13 cellular contexts compared by ENCODE assay signal in genomic region chr13:27789495-27790303, GRCh38. TPM values are rescaled to one million over a fixed set of nuclear protein-coding genes. Genes with fewer than 3 reads are reported as not detected.
DNase-seq lines count a peak whose midpoint lies in the region; ATAC-seq, FAIRE-seq and TF ChIP-seq lines count a peak whose summit lies in the region.
"Had no signal": no experiment of that assay in that cellular context is flagged by ENCODE, and none has a peak within 500 bp of the region (broad histone marks: within the 10 kb centered on the region; RNA-seq: fewer than 3 reads in every experiment).

No MANE protein-coding gene starts in this region.

- no peak for TF ChIP-seq CTCF in A549 (IDR thresholded peaks at IDR 0.05)
- no peak for TF ChIP-seq CTCF in GM12864 (IDR thresholded peaks at IDR 0.05; ENCODE audit: low read depth, low read length, missing control alignments)

- H3K9me3 Mint-ChIP-seq in activated T-helper 17 cell treated with anti-CD3 and anti-CD28 coated beads, Interleukin-2, amount 50 U/mL, for 72 hours: no peaks in the 10 kb centered on the region

- peak overlapping the region; percentile 87 for H3K4me3 Mint-ChIP-seq in activated T-helper 17 cell treated with anti-CD3 and anti-CD28 coated beads, Interleukin-2, amount 50 U/mL, for 72 hours

- CTCF ChIA-PET in A549 (lab: Yijun Ruan, JAX): interaction anchor here (1.8 kb wide), 1 partner anchor 19 kb away, joined by 7 read pairs; no protein-coding TSS in a partner anchor

- no peak for TF ChIP-seq POLR2A in A549 (IDR thresholded peaks at IDR 0.05; ENCODE audit: low read length)

- DNase-seq in A549 (ENCODE audit: low read depth in 1 of 2, low spot score in 1 of 2) (no peak), GM12864 (ENCODE audit: low read depth) (no peak), left lobe of liver (ENCODE audit: low spot score) (no peak), NCI-H2029 treated with DMSO at 0.1 percent for 48 hours (lab: John Stamatoyannopoulos, UW) (no peak), NCI-H1092 (lab: John Stamatoyannopoulos, UW) (no peak)
- no peak for DNase-seq in activated CD4-positive, CD25-positive, alpha-beta regulatory T cell treated with anti-CD3 and anti-CD28 coated beads, Interleukin-2, amount 50 U/mL, for 72 hours
- DNase-seq: foreskin melanocyte; stimulated activated CD4-positive, alpha-beta T cell treated with anti-CD3 and anti-CD28 coated beads, Interleukin-4, amount 100 ng/mL, for 24 hours had no signal

- no peaks in the 10 kb centered on the region for H3K36me3 Mint-ChIP-seq in activated T-helper 17 cell treated with anti-CD3 and anti-CD28 coated beads, Interleukin-2, amount 50 U/mL, for 72 hours (ENCODE audit: low read depth)

- no peak for TF ChIP-seq RAD21 in A549 (conservative IDR thresholded peaks at IDR 0.05 in 1 of 2, IDR thresholded peaks at IDR 0.05 in 1 of 2)

- WGBS in A549 (ENCODE audit: missing lambda C conversion rate): 28% methylated on average over 15 of the region's 55 CpGs

- ATAC-seq in A549 (no peak), left lobe of liver (peak; percentile 22), HG02981 (IDR thresholded peaks at IDR 0.05; ENCODE audit: unreplicated experiment) (no peak)
- ATAC-seq in activated T-helper 17 cell treated with anti-CD3 and anti-CD28 coated beads, Interleukin-2, amount 50 U/mL, for 72 hours (replicated peaks): no peak
- ATAC-seq: K562 had no signal

- TF ChIP-seq EP300 in A549 (IDR thresholded peaks at IDR 0.05): no peak

- H3K4me1 Mint-ChIP-seq in activated T-helper 17 cell treated with anti-CD3 and anti-CD28 coated beads, Interleukin-2, amount 50 U/mL, for 72 hours: peaks cover 29% of the 10 kb centered on the region

- H3K27ac ChIP-seq in A549: no peak overlapping the region

- peak overlapping the region; percentile 30; the same call in 1 of the 3 replicates for H3K4me2 ChIP-seq in A549

- H3K4me3 ChIP-seq in A549 (no peak overlapping the region), GM12864 (ENCODE audit: low read depth, low read length) (peak overlapping the region; percentile 19; the same call in 1 of the 2 replicates)
- H3K4me3 ChIP-seq: K562 had no signal

- peaks cover 61% of the 10 kb centered on the region for H3K27me3 Mint-ChIP-seq in activated T-helper 17 cell treated with anti-CD3 and anti-CD28 coated beads, Interleukin-2, amount 50 U/mL, for 72 hours

- FAIRE-seq in A549 (lab: Jason Lieb, UNC): no peak
- FAIRE-seq: astrocyte, K562, TTC549 had no signal

- no peaks in the 10 kb centered on the region for H3K4me1 ChIP-seq in A549

- no peak overlapping the region for H3K27ac Mint-ChIP-seq in activated T-helper 17 cell treated with anti-CD3 and anti-CD28 coated beads, Interleukin-2, amount 50 U/mL, for 72 hours

- H3K9me3 ChIP-seq in A549: no peaks in the 10 kb centered on the region

- POLR2A ChIA-PET in A549 (lab: Yijun Ruan, JAX): no interaction called here

TF ChIP-seq in A549, 52 proteins besides CTCF, POLR2A, EP300 and RAD21:
- TF ChIP-seq, protein P1, sequence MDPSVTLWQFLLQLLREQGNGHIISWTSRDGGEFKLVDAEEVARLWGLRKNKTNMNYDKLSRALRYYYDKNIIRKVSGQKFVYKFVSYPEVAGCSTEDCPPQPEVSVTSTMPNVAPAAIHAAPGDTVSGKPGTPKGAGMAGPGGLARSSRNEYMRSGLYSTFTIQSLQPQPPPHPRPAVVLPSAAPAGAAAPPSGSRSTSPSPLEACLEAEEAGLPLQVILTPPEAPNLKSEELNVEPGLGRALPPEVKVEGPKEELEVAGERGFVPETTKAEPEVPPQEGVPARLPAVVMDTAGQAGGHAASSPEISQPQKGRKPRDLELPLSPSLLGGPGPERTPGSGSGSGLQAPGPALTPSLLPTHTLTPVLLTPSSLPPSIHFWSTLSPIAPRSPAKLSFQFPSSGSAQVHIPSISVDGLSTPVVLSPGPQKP (IDR thresholded peaks at IDR 0.05; ENCODE audit: low read depth, low read length): no peak
- TF ChIP-seq MAFK (IDR thresholded peaks at IDR 0.05; ENCODE audit: partially characterized antibody) (no peak), ATOH8 (CRISPR knock-in tag; IDR thresholded peaks at IDR 0.05; ENCODE audit: low read depth) (no peak), RARB (CRISPR knock-in tag; IDR thresholded peaks at IDR 0.05) (no peak), PHF8 (IDR thresholded peaks at IDR 0.05; ENCODE audit: borderline replicate concordance, low read depth) (no peak), SMC3 (IDR thresholded peaks at IDR 0.05) (no peak), ESRRA (IDR thresholded peaks at IDR 0.05; ENCODE audit: borderline replicate concordance, low read length) (no peak), ZC3H11A (IDR thresholded peaks at IDR 0.05) (no peak), CEBPB (IDR thresholded peaks at IDR 0.05) (no peak), HEYL (CRISPR knock-in tag; IDR thresholded peaks at IDR 0.05) (no peak), NR3C1 (IDR thresholded peaks at IDR 0.05) (no peak), GATA3 (IDR thresholded peaks at IDR 0.05; ENCODE audit: borderline replicate concordance) (no peak), CBX8 (IDR thresholded peaks at IDR 0.05) (no peak), MYC (IDR thresholded peaks at IDR 0.05; ENCODE audit: borderline replicate concordance, low read length) (no peak), POLR2AphosphoS2 (conservative IDR thresholded peaks at IDR 0.05; ENCODE audit: low read length) (no peak), HDAC2 (IDR thresholded peaks at IDR 0.05) (no peak)
- TF ChIP-seq, protein P2, sequence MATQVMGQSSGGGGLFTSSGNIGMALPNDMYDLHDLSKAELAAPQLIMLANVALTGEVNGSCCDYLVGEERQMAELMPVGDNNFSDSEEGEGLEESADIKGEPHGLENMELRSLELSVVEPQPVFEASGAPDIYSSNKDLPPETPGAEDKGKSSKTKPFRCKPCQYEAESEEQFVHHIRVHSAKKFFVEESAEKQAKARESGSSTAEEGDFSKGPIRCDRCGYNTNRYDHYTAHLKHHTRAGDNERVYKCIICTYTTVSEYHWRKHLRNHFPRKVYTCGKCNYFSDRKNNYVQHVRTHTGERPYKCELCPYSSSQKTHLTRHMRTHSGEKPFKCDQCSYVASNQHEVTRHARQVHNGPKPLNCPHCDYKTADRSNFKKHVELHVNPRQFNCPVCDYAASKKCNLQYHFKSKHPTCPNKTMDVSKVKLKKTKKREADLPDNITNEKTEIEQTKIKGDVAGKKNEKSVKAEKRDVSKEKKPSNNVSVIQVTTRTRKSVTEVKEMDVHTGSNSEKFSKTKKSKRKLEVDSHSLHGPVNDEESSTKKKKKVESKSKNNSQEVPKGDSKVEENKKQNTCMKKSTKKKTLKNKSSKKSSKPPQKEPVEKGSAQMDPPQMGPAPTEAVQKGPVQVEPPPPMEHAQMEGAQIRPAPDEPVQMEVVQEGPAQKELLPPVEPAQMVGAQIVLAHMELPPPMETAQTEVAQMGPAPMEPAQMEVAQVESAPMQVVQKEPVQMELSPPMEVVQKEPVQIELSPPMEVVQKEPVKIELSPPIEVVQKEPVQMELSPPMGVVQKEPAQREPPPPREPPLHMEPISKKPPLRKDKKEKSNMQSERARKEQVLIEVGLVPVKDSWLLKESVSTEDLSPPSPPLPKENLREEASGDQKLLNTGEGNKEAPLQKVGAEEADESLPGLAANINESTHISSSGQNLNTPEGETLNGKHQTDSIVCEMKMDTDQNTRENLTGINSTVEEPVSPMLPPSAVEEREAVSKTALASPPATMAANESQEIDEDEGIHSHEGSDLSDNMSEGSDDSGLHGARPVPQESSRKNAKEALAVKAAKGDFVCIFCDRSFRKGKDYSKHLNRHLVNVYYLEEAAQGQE (IDR thresholded peaks at IDR 0.05): no peak
TF ChIP-seq in A549: peak in this region for 0.

RNA-seq across cellular contexts. Expression of gene GSX1, which starts 2.6 kb away (rescaled TPM):
- not detected in 2 replicates for polyA plus RNA-seq in A549 (2011; rRNA removed)
- not detected in 2 replicates for polyA plus RNA-seq in A549 (2012; cell fraction: cytosol; rRNA removed)
- polyA plus RNA-seq in A549 (2012; cell fraction: nucleus; rRNA removed): not detected in 2 replicates
- polyA plus RNA-seq in A549 (2017; fragmentation: RNase III; extraction: RNeasy Plus Mini Kit Qiagen cat#74134 plus additional on column Dnase treatment): not detected in 3 replicates
- polyA minus RNA-seq in A549 (2011; rRNA and poly(A)+ RNA removed): not detected in 2 replicates
- not detected for total RNA-seq in activated T-helper 17 cell treated with anti-CD3 and anti-CD28 coated beads, Interleukin-2, amount 50 U/mL, for 72 hours
- total RNA-seq in left lobe of liver: not detected
- total RNA-seq: astrocyte, K562 had no signal
- polyA plus RNA-seq: K562 had no signal
